Comparison of ENCODE assay signal across 8 cellular contexts in genomic region chr4:7068883-7069282, GRCh38. TPM values are rescaled to one million over a fixed set of nuclear protein-coding genes. Genes with fewer than 3 reads are reported as not detected.
DNase-seq lines count a peak whose midpoint lies in the region; ATAC-seq, FAIRE-seq and TF ChIP-seq lines count a peak whose summit lies in the region.

No MANE protein-coding gene starts in this region.

- no peak for TF ChIP-seq POLR2A in endothelial cell of umbilical vein (IDR thresholded peaks at IDR 0.05; ENCODE audit: low read depth, low read length)

- H4K20me1 ChIP-seq in PC-3 (ENCODE audit: low read length) (peaks cover 31% of the 10 kb centered on the region), endothelial cell of umbilical vein (replicated peaks; ENCODE audit: control insufficient read depth, extremely low read depth, insufficient read depth, low read length) (no peaks in the 10 kb centered on the region), osteoblast (ENCODE audit: insufficient read depth, low read length) (peaks cover 26% of the 10 kb centered on the region)

- dilution Hi-C loops in endothelial cell of umbilical vein (cut with MboI; ENCODE audit: extremely low pct_ligation_motif_present, low sequenced_read_pairs), result no loop called here

- CTCF ChIA-PET in PC-3 (lab: Charles Lee) (interaction anchor here (0.6 to 0.7 kb wide), 2 partner anchors 26 to 94 kb away, joined by 4 to 8 read pairs; a partner anchor contains a TSS), endothelial cell of umbilical vein (lab: Charles Lee) (interaction anchor here (1.0 to 8.6 kb wide), 7 partner anchors 13 to 348 kb away, joined by 3 to 79 read pairs (median 5); partner anchors contain the start of gene TADA2B)

- ATAC-seq in PC-3 (no peak), GM21390 (IDR thresholded peaks at IDR 0.05; ENCODE audit: unreplicated experiment) (no peak)

- H3K9me1 ChIP-seq in endothelial cell of umbilical vein (replicated peaks; ENCODE audit: control insufficient read depth, extremely low read depth, insufficient read depth, low read length), result no peaks in the 10 kb centered on the region

- H3F3A ChIP-seq in PC-3 (ENCODE audit: low read length, unreplicated experiment), result no peaks in the 10 kb centered on the region

- peak overlapping the region; percentile 86 for H3K9ac ChIP-seq in PC-3 (ENCODE audit: low read length)
- peak overlapping the region; percentile 61 for H3K9ac ChIP-seq in endothelial cell of umbilical vein (replicated peaks; ENCODE audit: extremely low read depth, insufficient read depth, low read length)

- POLR2A ChIA-PET in PC-3 (lab: Charles Lee; ENCODE audit: unreplicated experiment) (no interaction called here), endothelial cell of umbilical vein (lab: Charles Lee) (interaction anchor here (2.1 kb wide), 1 partner anchor 26 kb away, joined by 10 read pairs; the partner anchor contains the start of gene TADA2B)

- H3K27ac ChIP-seq in PC-3 (ENCODE audit: low read length), result no peak overlapping the region; the same call in 1 of the 2 replicates
- H3K27ac ChIP-seq in endothelial cell of umbilical vein (ENCODE audit: insufficient read depth, low read depth, low read length), result no peak overlapping the region
- H3K27ac ChIP-seq in osteoblast (ENCODE audit: low read depth, low read length), result no peak overlapping the region

- no peaks in the 10 kb centered on the region for H3K9me3 ChIP-seq in PC-3 (ENCODE audit: low read length)
- no peaks in the 10 kb centered on the region for H3K9me3 ChIP-seq in endothelial cell of umbilical vein (replicated peaks; ENCODE audit: control insufficient read depth, insufficient read depth, low read length)
- no peaks in the 10 kb centered on the region for H3K9me3 ChIP-seq in osteoblast (ENCODE audit: low read depth, low read length)

- DNase-seq in ELR (ENCODE audit: low read depth), result peak; percentile 52
- peak; percentile 10 for DNase-seq in PC-3
- DNase-seq in endothelial cell of umbilical vein (ENCODE audit: low read depth, low spot score), result no peak
- peak; percentile 69 for DNase-seq in osteoblast (ENCODE audit: insufficient read length, low spot score, missing footprints)
- DNase-seq in G401 (ENCODE audit: low spot score), result no peak
- no peak for DNase-seq in NCI-H345 treated with DMSO at 0.1 percent for 48 hours (lab: John Stamatoyannopoulos, UW; ENCODE audit: unreplicated experiment)
- no peak for DNase-seq in midbrain (lab: John Stamatoyannopoulos, UW)

- no peak for FAIRE-seq in endothelial cell of umbilical vein (lab: Jason Lieb, UNC)

- peaks cover 17% of the 10 kb centered on the region; the same call in 1 of the 2 replicates for H3K4me1 ChIP-seq in PC-3 (ENCODE audit: insufficient read depth, low read length)
- peaks cover 20% of the 10 kb centered on the region for H3K4me1 ChIP-seq in endothelial cell of umbilical vein (ENCODE audit: control insufficient read depth, extremely low read depth, insufficient read depth, low read length)
- peaks cover 8% of the 10 kb centered on the region for H3K4me1 ChIP-seq in osteoblast (ENCODE audit: insufficient read depth, low read length)

- no peaks in the 10 kb centered on the region for H3K9me2 ChIP-seq in PC-3 (replicated peaks; ENCODE audit: low read length)

- TF ChIP-seq CTCF in PC-3 (conservative IDR thresholded peaks at IDR 0.05; ENCODE audit: low read depth, low read length), result no peak
- TF ChIP-seq CTCF in endothelial cell of umbilical vein (IDR thresholded peaks at IDR 0.05; ENCODE audit: extremely low read depth in 1 of 2, insufficient read depth in 1 of 2, low read depth in 1 of 2, low read length in 2 of 2), result no peak
- TF ChIP-seq CTCF in osteoblast (IDR thresholded peaks at IDR 0.05; ENCODE audit: extremely low read depth, low read depth, low read length), result no peak

- peak overlapping the region; percentile 96 for H3K4me3 ChIP-seq in PC-3 (ENCODE audit: low read length)
- H3K4me3 ChIP-seq in endothelial cell of umbilical vein (replicated peaks in 1 of 3; ENCODE audit: insufficient read depth in 1 of 3, low read depth in 1 of 3, low read length in 3 of 3), result peak overlapping the region; percentile 62 to 99 (median 71)
- H3K4me3 ChIP-seq in osteoblast (ENCODE audit: insufficient read depth, low read length), result peak overlapping the region; percentile 91

- H3K79me2 ChIP-seq in PC-3 (ENCODE audit: low read length) (peaks cover 44% of the 10 kb centered on the region), endothelial cell of umbilical vein (ENCODE audit: control insufficient read depth, insufficient read depth, low read length) (peaks cover 35% of the 10 kb centered on the region), osteoblast (ENCODE audit: insufficient read depth, low read length) (peaks cover 38% of the 10 kb centered on the region)

- BruUV-seq in PC-3 (replicated peaks; lab: Mats Ljungman, UMichigan) (no TSS peak), endothelial cell of umbilical vein (replicated peaks; lab: Mats Ljungman, UMichigan) (no TSS peak)

- H3K4me2 ChIP-seq in PC-3 (ENCODE audit: low read length) (peak overlapping the region; percentile 98), endothelial cell of umbilical vein (ENCODE audit: insufficient read depth, low read length) (peak overlapping the region; percentile 92), osteoblast (ENCODE audit: insufficient read depth, low read length) (peak overlapping the region; percentile 89)

- H3K27me3 ChIP-seq in PC-3 (ENCODE audit: low read length), result no peaks in the 10 kb centered on the region
- peaks cover 0 to 3% of the 10 kb centered on the region in 2 experiments for H3K27me3 ChIP-seq in endothelial cell of umbilical vein (ENCODE audit: control insufficient read depth in 2 of 2, insufficient read depth in 2 of 2, low read length in 2 of 2)
- H3K27me3 ChIP-seq in osteoblast (ENCODE audit: insufficient read depth, low read length), result peaks cover 4% of the 10 kb centered on the region

- intact Hi-C loops in PC-3 (cut with micrococcal nuclease) (loop anchor here (5.0 kb wide), 1 partner anchor 82 kb away; no protein-coding TSS in a partner anchor), endothelial cell of umbilical vein (cut with micrococcal nuclease) (loop anchor here (1.0 kb wide), 5 partner anchors 26 to 429 kb away; partner anchors contain the start of genes BLOC1S4, MRFAP1, TADA2B and TBC1D14)

- peak overlapping the region; percentile 80 for H2AFZ ChIP-seq in PC-3 (ENCODE audit: low read length)
- peak overlapping the region; percentile 83 for H2AFZ ChIP-seq in endothelial cell of umbilical vein (ENCODE audit: low read depth, low read length)
- H2AFZ ChIP-seq in osteoblast (ENCODE audit: low read length), result peak overlapping the region; percentile 88

- in situ Hi-C loops in G401 (cut with HindIII; ENCODE audit: low sequenced_read_pairs), result no loop called here

- H3K36me3 ChIP-seq in PC-3 (ENCODE audit: low read depth, low read length) (peaks cover 14% of the 10 kb centered on the region), endothelial cell of umbilical vein (ENCODE audit: control insufficient read depth in 2 of 2, extremely low read depth in 1 of 2, insufficient read depth in 2 of 2, low read length in 2 of 2) (peaks cover 0 to 6% of the 10 kb centered on the region in 2 experiments), osteoblast (ENCODE audit: insufficient read depth, low read length) (peaks cover 9% of the 10 kb centered on the region)

TF ChIP-seq in endothelial cell of umbilical vein, 7 proteins besides CTCF, POLR2A, EP300 and RAD21:
- TF ChIP-seq MAX (IDR thresholded peaks at IDR 0.05; ENCODE audit: insufficient read depth, insufficient read length) (no peak), EZH2 (IDR thresholded peaks at IDR 0.05; ENCODE audit: borderline replicate concordance, low read depth, low read length, severe bottlenecking) (no peak), JUN (IDR thresholded peaks at IDR 0.05; ENCODE audit: borderline replicate concordance, insufficient read depth, insufficient read length, low read depth) (no peak), POLR2AphosphoS5 (IDR thresholded peaks at IDR 0.05; ENCODE audit: insufficient read depth, low read depth, low read length) (no peak), GATA2 (IDR thresholded peaks at IDR 0.05; ENCODE audit: insufficient read depth, insufficient read length, low read depth, low read length) (no peak), FOS (IDR thresholded peaks at IDR 0.05; ENCODE audit: borderline replicate concordance, insufficient read depth, low read length) (no peak), MYC (IDR thresholded peaks at IDR 0.05; ENCODE audit: low read depth, low read length) (no peak)

RNA-seq across cellular contexts. Expression of gene GRPEL1, which starts 1.0 kb away (rescaled TPM):
- 74.5 and 121 TPM in 2 replicates for total RNA-seq in PC-3 (2014; rRNA removed)
- 42.6 and 47.3 TPM in 2 replicates for total RNA-seq in endothelial cell of umbilical vein
- polyA plus RNA-seq in endothelial cell of umbilical vein, result 14.3 and 17.3 TPM in 2 replicates
- 33.0 and 38.6 TPM in 2 replicates for polyA plus RNA-seq in endothelial cell of umbilical vein (2011; cell fraction: cytosol; rRNA removed)
- 19.3 and 26.0 TPM in 2 replicates for polyA plus RNA-seq in endothelial cell of umbilical vein (2011; cell fraction: nucleus; rRNA removed)
- 41.7 and 57.8 TPM in 2 replicates for polyA plus RNA-seq in endothelial cell of umbilical vein (2012)
- polyA minus RNA-seq in endothelial cell of umbilical vein, result 18.9 and 24.6 TPM in 2 replicates
- 20.1 TPM for polyA minus RNA-seq in endothelial cell of umbilical vein (2011; cell fraction: cytosol; rRNA and poly(A)+ RNA removed)
- 11.0 and 14.2 TPM in 2 replicates for polyA minus RNA-seq in endothelial cell of umbilical vein (2011; cell fraction: nucleus; rRNA and poly(A)+ RNA removed)
- 10.3 and 21.0 TPM in 2 replicates for total RNA-seq in osteoblast
- total RNA-seq in G401 (2014; rRNA removed; shearing (Covaris generic)), result 32.2 and 33.8 TPM in 2 replicates

RNA-seq across cellular contexts. Expression of gene TADA2B, which starts 25.7 kb away (rescaled TPM):
- total RNA-seq in PC-3 (2014; rRNA removed), result 14.7 and 16.5 TPM in 2 replicates
- 11.5 and 12.3 TPM in 2 replicates for total RNA-seq in endothelial cell of umbilical vein
- 5.0 and 5.5 TPM in 2 replicates for polyA plus RNA-seq in endothelial cell of umbilical vein
- polyA plus RNA-seq in endothelial cell of umbilical vein (2011; cell fraction: cytosol; rRNA removed), result 4.9 and 5.4 TPM in 2 replicates
- 4.7 and 5.0 TPM in 2 replicates for polyA plus RNA-seq in endothelial cell of umbilical vein (2011; cell fraction: nucleus; rRNA removed)
- 8.8 and 9.2 TPM in 2 replicates for polyA plus RNA-seq in endothelial cell of umbilical vein (2012)
- polyA minus RNA-seq in endothelial cell of umbilical vein, result 7.7 and 9.0 TPM in 2 replicates
- 5.0 TPM for polyA minus RNA-seq in endothelial cell of umbilical vein (2011; cell fraction: cytosol; rRNA and poly(A)+ RNA removed)
- polyA minus RNA-seq in endothelial cell of umbilical vein (2011; cell fraction: nucleus; rRNA and poly(A)+ RNA removed), result 4.2 and 4.7 TPM in 2 replicates
- 12.7 and 13.0 TPM in 2 replicates for total RNA-seq in osteoblast
- total RNA-seq in G401 (2014; rRNA removed; shearing (Covaris generic)), result 9.1 and 19.6 TPM in 2 replicates

Comparison
In these comparisons a context has a peak if more than half of its experiments do, and no peak if none do; other contexts are left out.
1. DNase-seq: peak in ELR (single experiment), PC-3 (single experiment) and osteoblast (single experiment); none in endothelial cell of umbilical vein (single experiment), G401 (single experiment), NCI-H345 treated with DMSO at 0.1 percent for 48 hours (single experiment) and midbrain (single experiment).
2. Peak in every context shown above with its lines, with median percentiles within 50 percentile points of each other: H2AFZ ChIP-seq, H3K4me2 ChIP-seq and H3K4me3 ChIP-seq.